16 cellular contexts compared by ENCODE assay signal in the genomic region with DNA sequence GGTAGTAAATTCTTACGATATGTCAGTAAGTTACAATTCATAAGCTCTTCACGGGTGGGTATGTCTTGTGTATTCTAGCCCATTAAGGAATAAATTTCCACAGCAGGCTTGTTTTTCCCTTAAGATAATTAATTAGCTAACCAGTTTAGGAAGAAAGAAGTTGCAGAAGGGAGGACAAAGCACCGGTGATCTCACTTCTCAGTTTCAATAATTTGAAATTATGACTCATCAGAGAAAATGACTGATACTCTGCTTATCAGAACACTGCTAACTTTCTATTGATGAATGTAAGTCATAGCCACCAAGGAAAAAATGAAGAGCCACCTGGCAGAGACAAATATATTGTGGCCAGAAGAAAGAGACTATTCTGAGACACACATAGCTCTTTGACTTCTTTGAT. TPM values are rescaled to one million over a fixed set of nuclear protein-coding genes. Genes with fewer than 3 reads are reported as not detected.
DNase-seq lines count a peak whose midpoint lies in the region; ATAC-seq and TF ChIP-seq lines count a peak whose summit lies in the region.
"Had no signal": no experiment of that assay in that cellular context is flagged by ENCODE, and none has a peak within 500 bp of the region (broad histone marks: within the 10 kb centered on the region; RNA-seq: fewer than 3 reads in every experiment).

No MANE protein-coding gene starts in this region.

- peaks cover 33% of the 10 kb centered on the region for H3K4me1 Mint-ChIP-seq in activated T-helper 2 cell treated with anti-CD3 and anti-CD28 coated beads, Interferon-gamma antibody, Interleukin-2, Interleukin-4, amounts not matched to agents 10 μg/mL and 5 μg/mL and 100 μg/mL, durations not matched to agents 14 hours and 24 hours and 36 hours (ENCODE audit: low read depth)

- peaks cover 3% of the 10 kb centered on the region for H3K36me3 Mint-ChIP-seq in activated T-helper 2 cell treated with anti-CD3 and anti-CD28 coated beads, Interferon-gamma antibody, Interleukin-2, Interleukin-4, amounts not matched to agents 10 μg/mL and 5 μg/mL and 100 μg/mL, durations not matched to agents 14 hours and 24 hours and 36 hours (ENCODE audit: low read depth)
- H3K36me3 Mint-ChIP-seq: CD4-positive, CD25-positive, alpha-beta regulatory T cell; naive thymus-derived CD4-positive, alpha-beta T cell had no signal

- peaks cover 2% of the 10 kb centered on the region for H3K27me3 Mint-ChIP-seq in activated T-helper 2 cell treated with anti-CD3 and anti-CD28 coated beads, Interferon-gamma antibody, Interleukin-2, Interleukin-4, amounts not matched to agents 10 μg/mL and 5 μg/mL and 100 μg/mL, durations not matched to agents 14 hours and 24 hours and 36 hours (ENCODE audit: low read depth)

- 64 to 81% methylated on average over 3 of the region's 3 CpGs for WGBS in body of pancreas, 2 donors

- intact Hi-C loops in activated T-helper 2 cell treated with anti-CD3 and anti-CD28 coated beads, Interferon-gamma antibody, Interleukin-2, Interleukin-4, amounts not matched to agents 10 μg/mL and 5 μg/mL and 100 μg/mL, durations not matched to agents 14 hours and 24 hours and 36 hours (cut with micrococcal nuclease), result loop anchor here (2.0 to 5.0 kb wide), 2 partner anchors 36 to 103 kb away; partner anchors contain the start of gene ACSS1
- intact Hi-C loops in body of pancreas (cut with DNase I), result loop anchor here (10.0 kb wide), 1 partner anchor 76 kb away; the partner anchor contains the start of gene VSX1

- H3K4me3 ChIP-seq in body of pancreas (no peak overlapping the region), right atrium auricular region (no peak overlapping the region)

- DNase-seq in activated T-helper 2 cell treated with anti-CD3 and anti-CD28 coated beads, Interferon-gamma antibody, Interleukin-2, Interleukin-4, amounts not matched to agents 10 μg/mL and 5 μg/mL and 100 μg/mL, durations not matched to agents 14 hours and 24 hours and 36 hours (ENCODE audit: low spot score), result no peak
- DNase-seq in body of pancreas (no peak), right atrium auricular region (ENCODE audit: low spot score) (no peak), NCI-H1048 (lab: John Stamatoyannopoulos, UW) (no peak)
- no peak for DNase-seq in stimulated activated CD4-positive, alpha-beta T cell treated with anti-CD3 and anti-CD28 coated beads, Interleukin-15, amount 100 ng/mL, for 24 hours
- DNase-seq: cerebellar nuclear complex; MV-4-11; naive thymus-derived CD4-positive, alpha-beta T cell; NCI-H2171 treated with DMSO at 0.1 percent for 48 hours; right cardiac atrium had no signal

- no peak for TF ChIP-seq POLR2A in body of pancreas (IDR thresholded peaks at IDR 0.05)

- ATAC-seq in GM18498 (IDR thresholded peaks at IDR 0.05; ENCODE audit: unreplicated experiment) (peak; percentile 46), GM18907 (IDR thresholded peaks at IDR 0.05; ENCODE audit: unreplicated experiment) (peak; percentile 83), HG02884 (IDR thresholded peaks at IDR 0.05; ENCODE audit: unreplicated experiment) (peak; percentile 84), body of pancreas (no peak)
- ATAC-seq: left lobe of liver; naive thymus-derived CD4-positive, alpha-beta T cell; right cardiac atrium; SK-N-SH treated with all-trans-retinoic acid at 6 μM for 48 hours had no signal

- H3K27me3 ChIP-seq in body of pancreas (no peaks in the 10 kb centered on the region), right atrium auricular region (no peaks in the 10 kb centered on the region)

- H3K9me3 ChIP-seq in body of pancreas (no peaks in the 10 kb centered on the region), right atrium auricular region (no peaks in the 10 kb centered on the region)

- peaks cover 13% of the 10 kb centered on the region for H3K9me3 Mint-ChIP-seq in activated T-helper 2 cell treated with anti-CD3 and anti-CD28 coated beads, Interferon-gamma antibody, Interleukin-2, Interleukin-4, amounts not matched to agents 10 μg/mL and 5 μg/mL and 100 μg/mL, durations not matched to agents 14 hours and 24 hours and 36 hours
- H3K9me3 Mint-ChIP-seq: CD4-positive, CD25-positive, alpha-beta regulatory T cell had no signal

- H3K4me1 ChIP-seq in body of pancreas (no peaks in the 10 kb centered on the region), right atrium auricular region (no peaks in the 10 kb centered on the region)

- H3K27ac ChIP-seq in body of pancreas (no peak overlapping the region), right atrium auricular region (no peak overlapping the region)

- H3K36me3 ChIP-seq in body of pancreas (replicated peaks in 1 of 2; ENCODE audit: insufficient read depth in 1 of 2, low read depth in 2 of 2), result no peaks in the 10 kb centered on the region
- H3K36me3 ChIP-seq in right atrium auricular region, result no peaks in the 10 kb centered on the region

- no peak for TF ChIP-seq CTCF in body of pancreas (IDR thresholded peaks at IDR 0.05)
- no peak for TF ChIP-seq CTCF in right atrium auricular region (IDR thresholded peaks at IDR 0.05)

- H3K27ac Mint-ChIP-seq in activated T-helper 2 cell treated with anti-CD3 and anti-CD28 coated beads, Interferon-gamma antibody, Interleukin-2, Interleukin-4, amounts not matched to agents 10 μg/mL and 5 μg/mL and 100 μg/mL, durations not matched to agents 14 hours and 24 hours and 36 hours, result peak overlapping the region; percentile 58
- H3K27ac Mint-ChIP-seq: CD4-positive, CD25-positive, alpha-beta regulatory T cell; naive thymus-derived CD4-positive, alpha-beta T cell had no signal

- peak overlapping the region; percentile 11 for H3K4me3 Mint-ChIP-seq in activated T-helper 2 cell treated with anti-CD3 and anti-CD28 coated beads, Interferon-gamma antibody, Interleukin-2, Interleukin-4, amounts not matched to agents 10 μg/mL and 5 μg/mL and 100 μg/mL, durations not matched to agents 14 hours and 24 hours and 36 hours (ENCODE audit: low read depth)
- H3K4me3 Mint-ChIP-seq: CD4-positive, CD25-positive, alpha-beta regulatory T cell; naive thymus-derived CD4-positive, alpha-beta T cell had no signal

RNA-seq across cellular contexts. Expression of gene ENTPD6, which starts 35.1 kb away (rescaled TPM):
- 48.8 and 49.1 TPM in 2 replicates for total RNA-seq in activated T-helper 2 cell treated with anti-CD3 and anti-CD28 coated beads, Interferon-gamma antibody, Interleukin-2, Interleukin-4, amounts not matched to agents 10 μg/mL and 5 μg/mL and 100 μg/mL, durations not matched to agents 14 hours and 24 hours and 36 hours
- total RNA-seq in body of pancreas, result 10 to 100 TPM; 59.9 to 79.8 TPM
- total RNA-seq in right atrium auricular region, result 100 to 1,000 TPM in 1 of 2 donors, 10 to 100 TPM in 1; 75.9 to 116 TPM
